In the genomic region with DNA sequence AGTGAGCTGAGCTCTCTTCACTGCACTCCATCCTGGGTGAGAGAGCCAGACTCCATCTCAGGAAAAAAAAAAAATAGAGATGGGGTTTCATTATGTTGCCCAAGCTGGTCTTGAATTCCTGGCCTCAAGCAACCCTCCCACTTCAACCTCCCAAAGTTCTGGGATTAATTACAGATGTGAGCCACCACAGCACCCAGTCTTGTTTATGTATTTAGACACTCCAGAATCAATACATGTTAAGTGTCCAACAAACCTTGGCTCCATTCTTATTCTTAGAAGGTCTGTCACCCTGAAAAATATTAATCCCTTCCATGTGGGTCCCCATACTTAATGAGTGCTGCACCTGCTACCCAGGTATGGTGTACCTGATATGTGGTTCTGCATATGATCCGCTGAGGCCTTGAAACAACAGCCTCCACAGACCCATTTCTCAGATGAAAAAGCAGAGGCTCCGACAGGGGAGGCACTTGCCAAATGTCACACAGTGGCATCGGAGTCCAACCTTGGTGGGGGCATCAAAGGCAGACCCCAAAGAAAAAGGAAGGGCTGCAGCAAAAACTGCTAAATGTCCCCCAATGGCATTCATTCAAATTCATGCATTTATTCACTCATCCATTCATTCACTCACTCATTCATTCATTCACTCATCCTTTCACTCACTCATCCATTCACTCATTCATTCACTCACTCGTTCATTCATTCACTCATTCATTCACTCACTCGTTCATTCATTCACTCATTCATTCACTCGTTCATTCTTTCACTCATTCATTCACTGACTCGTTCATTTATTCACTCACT, we compare ENCODE assay signal across 1 cellular context.
TF ChIP-seq lines count a peak whose summit lies in the region.

No MANE protein-coding gene starts in this region.

TF ChIP-seq in IMR-90, 13 proteins besides CTCF, POLR2A, EP300 and RAD21 (continued from another document):
- TF ChIP-seq, protein P1, sequence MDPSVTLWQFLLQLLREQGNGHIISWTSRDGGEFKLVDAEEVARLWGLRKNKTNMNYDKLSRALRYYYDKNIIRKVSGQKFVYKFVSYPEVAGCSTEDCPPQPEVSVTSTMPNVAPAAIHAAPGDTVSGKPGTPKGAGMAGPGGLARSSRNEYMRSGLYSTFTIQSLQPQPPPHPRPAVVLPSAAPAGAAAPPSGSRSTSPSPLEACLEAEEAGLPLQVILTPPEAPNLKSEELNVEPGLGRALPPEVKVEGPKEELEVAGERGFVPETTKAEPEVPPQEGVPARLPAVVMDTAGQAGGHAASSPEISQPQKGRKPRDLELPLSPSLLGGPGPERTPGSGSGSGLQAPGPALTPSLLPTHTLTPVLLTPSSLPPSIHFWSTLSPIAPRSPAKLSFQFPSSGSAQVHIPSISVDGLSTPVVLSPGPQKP (IDR thresholded peaks at IDR 0.05; ENCODE audit: borderline replicate concordance, low read depth, low read length): no peak
- no peak for TF ChIP-seq MXI1 (IDR thresholded peaks at IDR 0.05; ENCODE audit: borderline replicate concordance, low read depth, low read length)
- TF ChIP-seq NFE2L2 (IDR thresholded peaks at IDR 0.05; ENCODE audit: low read depth, low read length): no peak
- no peak for TF ChIP-seq RFX5 (IDR thresholded peaks at IDR 0.05; ENCODE audit: low read depth, low read length)
- no peak for TF ChIP-seq FOS (IDR thresholded peaks at IDR 0.05; ENCODE audit: low read depth, low read length)
- TF ChIP-seq, protein P2, sequence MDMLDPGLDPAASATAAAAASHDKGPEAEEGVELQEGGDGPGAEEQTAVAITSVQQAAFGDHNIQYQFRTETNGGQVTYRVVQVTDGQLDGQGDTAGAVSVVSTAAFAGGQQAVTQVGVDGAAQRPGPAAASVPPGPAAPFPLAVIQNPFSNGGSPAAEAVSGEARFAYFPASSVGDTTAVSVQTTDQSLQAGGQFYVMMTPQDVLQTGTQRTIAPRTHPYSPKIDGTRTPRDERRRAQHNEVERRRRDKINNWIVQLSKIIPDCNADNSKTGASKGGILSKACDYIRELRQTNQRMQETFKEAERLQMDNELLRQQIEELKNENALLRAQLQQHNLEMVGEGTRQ (IDR thresholded peaks at IDR 0.05; ENCODE audit: low read depth, low read length): no peak
- TF ChIP-seq CEBPB (IDR thresholded peaks at IDR 0.05; ENCODE audit: low read depth, low read length): no peak
- no peak for TF ChIP-seq CHD1 (IDR thresholded peaks at IDR 0.05; ENCODE audit: low read depth, low read length)
- no peak for TF ChIP-seq MAFK (IDR thresholded peaks at IDR 0.05; ENCODE audit: low read depth, low read length)
